8 cellular contexts compared by ENCODE assay signal in the genomic region with DNA sequence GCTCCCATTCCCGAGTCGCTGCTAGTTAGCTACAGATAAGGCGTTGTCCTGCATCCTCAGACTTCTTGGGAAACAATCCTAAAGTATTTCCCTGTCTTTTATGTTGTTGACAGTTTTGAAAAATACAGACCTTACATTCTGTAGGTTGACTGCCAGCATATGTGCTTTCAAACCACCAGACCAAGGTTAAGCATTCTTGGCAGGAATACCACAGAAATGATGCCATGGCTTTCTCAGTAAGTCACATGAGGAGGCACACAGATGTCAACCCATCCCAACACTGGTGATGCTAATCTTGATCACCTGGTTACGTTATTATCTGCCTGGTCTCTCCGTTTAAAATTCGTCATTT. TPM values are rescaled to one million over a fixed set of nuclear protein-coding genes. Genes with fewer than 3 reads are reported as not detected.
A peak's percentile ranks its signal among the peaks of the same experiment; 100 is the strongest.
DNase-seq lines count a peak whose midpoint lies in the region; ATAC-seq lines count a peak whose summit lies in the region.

No MANE protein-coding gene starts in this region.

- H3K27ac Mint-ChIP-seq in T-helper 2 cell treated with Interferon-gamma antibody and Interleukin-4, amounts not matched to agents 5 μg/mL and 100 μg/mL, for 36 hours: peak overlapping the region; percentile 99
- peak overlapping the region; percentile 95 for H3K27ac Mint-ChIP-seq in activated CD4-positive, alpha-beta memory T cell treated with anti-CD3 and anti-CD28 coated beads, Interleukin-2, amount 10 ng/mL, durations not matched to agents 7 days and 5 days

- peaks cover 13% of the 10 kb centered on the region for H3K4me1 Mint-ChIP-seq in T-helper 2 cell treated with Interferon-gamma antibody and Interleukin-4, amounts not matched to agents 5 μg/mL and 100 μg/mL, for 36 hours (ENCODE audit: low read depth)
- H3K4me1 Mint-ChIP-seq in activated CD4-positive, alpha-beta memory T cell treated with anti-CD3 and anti-CD28 coated beads, Interleukin-2, amount 10 ng/mL, durations not matched to agents 7 days and 5 days: peaks cover 33% of the 10 kb centered on the region

- peaks cover 5% of the 10 kb centered on the region for H3K4me1 ChIP-seq in iPS-15b (ENCODE audit: control insufficient read depth, insufficient read depth, low read length)
- peaks cover 18% of the 10 kb centered on the region for H3K4me1 ChIP-seq in stomach smooth muscle (ENCODE audit: control insufficient read depth, insufficient read depth, low read length)

- ATAC-seq in HG02759 (IDR thresholded peaks at IDR 0.05; ENCODE audit: unreplicated experiment): no peak

- H3K36me3 Mint-ChIP-seq in T-helper 2 cell treated with Interferon-gamma antibody and Interleukin-4, amounts not matched to agents 5 μg/mL and 100 μg/mL, for 36 hours (ENCODE audit: low read depth): peaks cover 24% of the 10 kb centered on the region
- peaks cover 31% of the 10 kb centered on the region for H3K36me3 Mint-ChIP-seq in activated CD4-positive, alpha-beta memory T cell treated with anti-CD3 and anti-CD28 coated beads, Interleukin-2, amount 10 ng/mL, durations not matched to agents 7 days and 5 days (ENCODE audit: low read depth)

- DNase-seq in T-helper 2 cell treated with Interferon-gamma antibody and Interleukin-4, amounts not matched to agents 5 μg/mL and 100 μg/mL, for 36 hours (ENCODE audit: low spot score): no peak
- DNase-seq in T-helper 2 cell (no peak), amniotic stem cell (lab: John Stamatoyannopoulos, UW) (no peak)
- DNase-seq in activated CD4-positive, alpha-beta memory T cell treated with anti-CD3 and anti-CD28 coated beads, Interleukin-2, amount 10 ng/mL, durations not matched to agents 7 days and 5 days: no peak
- DNase-seq in central memory CD4-positive, alpha-beta T cell: no peak

- H3K27me3 ChIP-seq in iPS-15b (ENCODE audit: control insufficient read depth, insufficient read depth, low read length) (no peaks in the 10 kb centered on the region), stomach smooth muscle (ENCODE audit: control insufficient read depth in 1 of 2, insufficient read depth in 2 of 2, low read length in 2 of 2) (no peaks in the 10 kb centered on the region)

- H3K9me3 ChIP-seq in iPS-15b (ENCODE audit: control insufficient read depth, insufficient read depth, low read length): no peaks in the 10 kb centered on the region
- no peaks in the 10 kb centered on the region for H3K9me3 ChIP-seq in stomach smooth muscle (ENCODE audit: control insufficient read depth in 2 of 2, low read length in 2 of 2)

- POLR2A ChIA-PET in activated CD4-positive, alpha-beta memory T cell treated with anti-CD3 and anti-CD28 coated beads, Interleukin-2, amount 10 ng/mL, durations not matched to agents 7 days and 5 days (lab: Charles Lee): interaction anchor here (0.6 to 3.9 kb wide), 16 partner anchors 10 to 230 kb away, joined by 3 to 89 read pairs (median 4); partner anchors contain the start of genes GOLGA2, SPTAN1, SWI5 and URM1

- H3K36me3 ChIP-seq in iPS-15b (ENCODE audit: control insufficient read depth, insufficient read depth, low read length) (no peaks in the 10 kb centered on the region), stomach smooth muscle (ENCODE audit: control insufficient read depth in 2 of 2, insufficient read depth in 2 of 2, low read length in 2 of 2) (peaks cover 0 to 5% of the 10 kb centered on the region in 2 donors)

- H3K4me3 ChIP-seq in iPS-15b (ENCODE audit: low read depth, low read length) (peak overlapping the region; percentile 99), stomach smooth muscle (ENCODE audit: low read length in 2 of 2) (peak overlapping the region; percentile 88 to 99)

- peak overlapping the region; percentile 76 for H3K27ac ChIP-seq in stomach smooth muscle (ENCODE audit: low read length)

- H3K9ac ChIP-seq in iPS-15b (ENCODE audit: low read depth, low read length): no peak overlapping the region
- H3K9ac ChIP-seq in stomach smooth muscle (ENCODE audit: low read length in 2 of 2): peak overlapping the region; percentile 83 to 96

- H3K9me3 Mint-ChIP-seq in T-helper 2 cell treated with Interferon-gamma antibody and Interleukin-4, amounts not matched to agents 5 μg/mL and 100 μg/mL, for 36 hours: no peaks in the 10 kb centered on the region
- H3K9me3 Mint-ChIP-seq in activated CD4-positive, alpha-beta memory T cell treated with anti-CD3 and anti-CD28 coated beads, Interleukin-2, amount 10 ng/mL, durations not matched to agents 7 days and 5 days: no peaks in the 10 kb centered on the region

- CTCF ChIA-PET in activated CD4-positive, alpha-beta memory T cell treated with anti-CD3 and anti-CD28 coated beads, Interleukin-2, amount 10 ng/mL, durations not matched to agents 7 days and 5 days (lab: Charles Lee): interaction anchor here (0.8 to 1.4 kb wide), 4 partner anchors 45 to 313 kb away, joined by 3 to 5 read pairs (median 4); partner anchors contain the start of genes ENDOG and PKN3

- H3K4me3 Mint-ChIP-seq in T-helper 2 cell treated with Interferon-gamma antibody and Interleukin-4, amounts not matched to agents 5 μg/mL and 100 μg/mL, for 36 hours: peak overlapping the region; percentile 99
- H3K4me3 Mint-ChIP-seq in activated CD4-positive, alpha-beta memory T cell treated with anti-CD3 and anti-CD28 coated beads, Interleukin-2, amount 10 ng/mL, durations not matched to agents 7 days and 5 days: peak overlapping the region; percentile 99

- no peaks in the 10 kb centered on the region for H3K27me3 Mint-ChIP-seq in T-helper 2 cell treated with Interferon-gamma antibody and Interleukin-4, amounts not matched to agents 5 μg/mL and 100 μg/mL, for 36 hours (ENCODE audit: low read depth)
- H3K27me3 Mint-ChIP-seq in activated CD4-positive, alpha-beta memory T cell treated with anti-CD3 and anti-CD28 coated beads, Interleukin-2, amount 10 ng/mL, durations not matched to agents 7 days and 5 days: no peaks in the 10 kb centered on the region

RNA-seq across cellular contexts. Expression of gene GLE1, which starts 0.9 kb away (rescaled TPM):
- total RNA-seq in activated CD4-positive, alpha-beta memory T cell treated with anti-CD3 and anti-CD28 coated beads, Interleukin-2, amount 10 ng/mL, durations not matched to agents 7 days and 5 days: 10 to 100 TPM; 50.3 to 50.7 TPM

RNA-seq across cellular contexts. Expression of gene SPTAN1, which starts 47.0 kb away (rescaled TPM):
- 100 to 1,000 TPM; 313 to 321 TPM for total RNA-seq in activated CD4-positive, alpha-beta memory T cell treated with anti-CD3 and anti-CD28 coated beads, Interleukin-2, amount 10 ng/mL, durations not matched to agents 7 days and 5 days

RNA-seq across cellular contexts. Expression of gene ODF2, which starts 49.6 kb away (rescaled TPM):
- total RNA-seq in activated CD4-positive, alpha-beta memory T cell treated with anti-CD3 and anti-CD28 coated beads, Interleukin-2, amount 10 ng/mL, durations not matched to agents 7 days and 5 days: 10 to 100 TPM; 54.5 to 58.5 TPM
